ENCODE assay signal across 1 cellular context in genomic region chr15:40104296-40104864, GRCh38.
TF ChIP-seq lines count a peak whose summit lies in the region.

No MANE protein-coding gene starts in this region.

TF ChIP-seq in K562, 482 proteins besides CTCF, POLR2A, EP300 and RAD21:
- TF ChIP-seq ZNF146 (CRISPR knock-in tag; IDR thresholded peaks at IDR 0.05; ENCODE audit: unreplicated experiment): no peak
- TF ChIP-seq NKRF (IDR thresholded peaks at IDR 0.05; ENCODE audit: borderline replicate concordance): no peak
- no peak for TF ChIP-seq CBFA2T2 (conservative IDR thresholded peaks at IDR 0.05)
- TF ChIP-seq PTRF (tag; IDR thresholded peaks at IDR 0.05): no peak
- no peak for TF ChIP-seq FUS (optimal IDR thresholded peaks at IDR 0.05; ENCODE audit: low read depth, low read length)
- no peak for TF ChIP-seq ZBED1 (IDR thresholded peaks at IDR 0.05)
- TF ChIP-seq KDM4B (IDR thresholded peaks at IDR 0.05; ENCODE audit: borderline replicate concordance in 2 of 2, low read depth in 1 of 2): no peak
- TF ChIP-seq, protein P1, sequence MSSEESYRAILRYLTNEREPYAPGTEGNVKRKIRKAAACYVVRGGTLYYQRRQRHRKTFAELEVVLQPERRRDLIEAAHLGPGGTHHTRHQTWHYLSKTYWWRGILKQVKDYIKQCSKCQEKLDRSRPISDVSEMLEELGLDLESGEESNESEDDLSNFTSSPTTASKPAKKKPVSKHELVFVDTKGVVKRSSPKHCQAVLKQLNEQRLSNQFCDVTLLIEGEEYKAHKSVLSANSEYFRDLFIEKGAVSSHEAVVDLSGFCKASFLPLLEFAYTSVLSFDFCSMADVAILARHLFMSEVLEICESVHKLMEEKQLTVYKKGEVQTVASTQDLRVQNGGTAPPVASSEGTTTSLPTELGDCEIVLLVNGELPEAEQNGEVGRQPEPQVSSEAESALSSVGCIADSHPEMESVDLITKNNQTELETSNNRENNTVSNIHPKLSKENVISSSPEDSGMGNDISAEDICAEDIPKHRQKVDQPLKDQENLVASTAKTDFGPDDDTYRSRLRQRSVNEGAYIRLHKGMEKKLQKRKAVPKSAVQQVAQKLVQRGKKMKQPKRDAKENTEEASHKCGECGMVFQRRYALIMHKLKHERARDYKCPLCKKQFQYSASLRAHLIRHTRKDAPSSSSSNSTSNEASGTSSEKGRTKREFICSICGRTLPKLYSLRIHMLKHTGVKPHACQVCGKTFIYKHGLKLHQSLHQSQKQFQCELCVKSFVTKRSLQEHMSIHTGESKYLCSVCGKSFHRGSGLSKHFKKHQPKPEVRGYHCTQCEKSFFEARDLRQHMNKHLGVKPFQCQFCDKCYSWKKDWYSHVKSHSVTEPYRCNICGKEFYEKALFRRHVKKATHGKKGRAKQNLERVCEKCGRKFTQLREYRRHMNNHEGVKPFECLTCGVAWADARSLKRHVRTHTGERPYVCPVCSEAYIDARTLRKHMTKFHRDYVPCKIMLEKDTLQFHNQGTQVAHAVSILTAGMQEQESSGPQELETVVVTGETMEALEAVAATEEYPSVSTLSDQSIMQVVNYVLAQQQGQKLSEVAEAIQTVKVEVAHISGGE (CRISPR knock-in tag; IDR thresholded peaks at IDR 0.05): no peak
- no peak for TF ChIP-seq CBX3 (IDR thresholded peaks at IDR 0.05; ENCODE audit: borderline replicate concordance in 1 of 2, low read length in 2 of 2)
- TF ChIP-seq TEAD4 (IDR thresholded peaks at IDR 0.05; ENCODE audit: low read length): no peak
- TF ChIP-seq TEAD4 (CRISPR knock-in tag; IDR thresholded peaks at IDR 0.05; ENCODE audit: borderline replicate concordance): no peak
- TF ChIP-seq HNRNPLL (IDR thresholded peaks at IDR 0.05; ENCODE audit: low read depth, low read length, poor library complexity, severe bottlenecking): no peak
- TF ChIP-seq SRSF9 (IDR thresholded peaks at IDR 0.05; ENCODE audit: borderline replicate concordance, low read depth, low read length): no peak
- TF ChIP-seq KDM1A (IDR thresholded peaks at IDR 0.05): no peak
- no peak for TF ChIP-seq SPI1 (IDR thresholded peaks at IDR 0.05; ENCODE audit: borderline replicate concordance, low read depth, low read length)
- TF ChIP-seq SMARCA4 (IDR thresholded peaks at IDR 0.05): no peak
- TF ChIP-seq STAT5B (CRISPR knock-in tag; IDR thresholded peaks at IDR 0.05): no peak
